Comparison of ENCODE assay signal across 1 cellular context in the genomic region with DNA sequence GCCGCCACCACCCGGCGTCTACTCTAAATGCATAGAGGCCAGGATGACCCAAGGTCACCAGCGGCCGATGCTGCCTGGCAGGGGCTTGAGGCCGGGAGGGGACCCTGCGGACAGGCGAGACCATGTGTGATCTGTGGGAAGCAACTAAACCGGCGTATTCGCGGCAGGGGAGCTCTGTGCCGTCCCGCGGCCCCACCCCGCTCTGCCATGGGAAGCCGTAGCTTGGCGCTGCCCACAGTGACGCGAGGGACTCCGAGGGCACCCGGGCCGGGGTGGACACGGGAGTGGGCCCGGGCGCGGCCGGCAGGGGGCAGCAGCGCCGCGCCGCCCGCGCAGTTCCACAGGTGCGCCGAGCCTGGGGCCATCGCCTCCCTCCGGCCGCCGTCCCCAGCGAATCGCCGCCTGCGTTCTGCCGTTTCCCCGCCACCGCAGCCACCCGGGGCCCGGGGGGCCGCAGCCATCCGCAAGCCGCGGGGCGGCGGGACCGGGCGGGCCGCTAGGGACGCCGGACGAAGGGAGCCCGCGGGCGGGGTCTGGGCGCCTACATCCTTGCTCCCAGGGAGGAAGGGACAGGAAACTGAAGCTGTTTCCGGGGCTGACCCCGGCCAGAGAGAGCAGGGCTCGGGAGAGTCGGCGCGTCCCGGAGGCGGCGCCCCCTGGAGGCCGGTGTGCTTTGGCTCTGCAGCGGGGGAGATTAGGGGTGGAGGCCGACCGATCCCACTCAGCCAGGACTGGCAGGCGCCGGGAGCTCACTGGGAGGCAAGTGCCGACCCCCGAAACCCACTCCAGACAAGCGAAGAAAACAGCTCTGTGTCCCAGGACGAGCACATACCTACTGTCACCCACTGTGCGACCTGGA.
TF ChIP-seq lines count a peak whose summit lies in the region.

No MANE protein-coding gene starts in this region.

TF ChIP-seq in K562, 482 proteins besides CTCF, POLR2A, EP300 and RAD21 (continues in another document):
- TF ChIP-seq CBX2 (IDR thresholded peaks at IDR 0.05; ENCODE audit: insufficient read depth, low read length, poor library complexity, severe bottlenecking) (no peak), IFI16 (CRISPR knock-in tag; IDR thresholded peaks at IDR 0.05) (no peak), ZNF277 (CRISPR knock-in tag; IDR thresholded peaks at IDR 0.05; ENCODE audit: borderline replicate concordance) (no peak), ILK (tag; IDR thresholded peaks at IDR 0.05; ENCODE audit: borderline replicate concordance, low read depth) (no peak), NR1H2 (CRISPR knock-in tag; IDR thresholded peaks at IDR 0.05) (no peak), ZKSCAN8 (CRISPR knock-in tag; IDR thresholded peaks at IDR 0.05) (no peak), ZNF668 (CRISPR knock-in tag; IDR thresholded peaks at IDR 0.05) (no peak), STAT6 (CRISPR knock-in tag; IDR thresholded peaks at IDR 0.05) (no peak), TEAD1 (CRISPR knock-in tag; IDR thresholded peaks at IDR 0.05) (0 out of 4 replicates have a peak, but pooled peaks of 1 of the 2 experiments have one; percentile 39), E2F5 (CRISPR knock-in tag; IDR thresholded peaks at IDR 0.05) (no peak), ZNF384 (IDR thresholded peaks at IDR 0.05; ENCODE audit: low read depth, low read length) (no peak), ZNF174 (CRISPR knock-in tag; IDR thresholded peaks at IDR 0.05) (no peak), DACH1 (IDR thresholded peaks at IDR 0.05; ENCODE audit: partially characterized antibody) (no peak), BRD4 (IDR thresholded peaks at IDR 0.05) (no peak), ZBTB2 (IDR thresholded peaks at IDR 0.05) (peak; percentile 64; the same call in 1 of the 2 replicates), CBX5 (IDR thresholded peaks at IDR 0.05; ENCODE audit: borderline replicate concordance, low read depth) (peak; percentile 57; the same call in 1 of the 2 replicates), PATZ1 (CRISPR knock-in tag; IDR thresholded peaks at IDR 0.05; ENCODE audit: borderline replicate concordance) (no peak), NR4A1 (CRISPR knock-in tag; IDR thresholded peaks at IDR 0.05) (no peak), NR4A1 (tag; IDR thresholded peaks at IDR 0.05) (no peak; the same call in 1 of the 2 replicates), SAFB2 (IDR thresholded peaks at IDR 0.05; ENCODE audit: borderline replicate concordance, low read depth, low read length, severe bottlenecking) (no peak), CREB3L1 (IDR thresholded peaks at IDR 0.05; ENCODE audit: borderline replicate concordance, low read depth) (peak; percentile 78; the same call in 1 of the 2 replicates), PHB (CRISPR knock-in tag; IDR thresholded peaks at IDR 0.05) (no peak), ZNF318 (IDR thresholded peaks at IDR 0.05; ENCODE audit: borderline replicate concordance in 1 of 2, low read depth in 1 of 2) (no peak), ZNF57 (CRISPR knock-in tag; IDR thresholded peaks at IDR 0.05) (no peak)
- TF ChIP-seq, protein P1, sequence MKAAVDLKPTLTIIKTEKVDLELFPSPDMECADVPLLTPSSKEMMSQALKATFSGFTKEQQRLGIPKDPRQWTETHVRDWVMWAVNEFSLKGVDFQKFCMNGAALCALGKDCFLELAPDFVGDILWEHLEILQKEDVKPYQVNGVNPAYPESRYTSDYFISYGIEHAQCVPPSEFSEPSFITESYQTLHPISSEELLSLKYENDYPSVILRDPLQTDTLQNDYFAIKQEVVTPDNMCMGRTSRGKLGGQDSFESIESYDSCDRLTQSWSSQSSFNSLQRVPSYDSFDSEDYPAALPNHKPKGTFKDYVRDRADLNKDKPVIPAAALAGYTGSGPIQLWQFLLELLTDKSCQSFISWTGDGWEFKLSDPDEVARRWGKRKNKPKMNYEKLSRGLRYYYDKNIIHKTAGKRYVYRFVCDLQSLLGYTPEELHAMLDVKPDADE (conservative IDR thresholded peaks at IDR 0.05; ENCODE audit: control insufficient read depth, low read depth, low read length), result peak; percentile 33; the same call in 1 of the 2 replicates
- TF ChIP-seq, protein P2, sequence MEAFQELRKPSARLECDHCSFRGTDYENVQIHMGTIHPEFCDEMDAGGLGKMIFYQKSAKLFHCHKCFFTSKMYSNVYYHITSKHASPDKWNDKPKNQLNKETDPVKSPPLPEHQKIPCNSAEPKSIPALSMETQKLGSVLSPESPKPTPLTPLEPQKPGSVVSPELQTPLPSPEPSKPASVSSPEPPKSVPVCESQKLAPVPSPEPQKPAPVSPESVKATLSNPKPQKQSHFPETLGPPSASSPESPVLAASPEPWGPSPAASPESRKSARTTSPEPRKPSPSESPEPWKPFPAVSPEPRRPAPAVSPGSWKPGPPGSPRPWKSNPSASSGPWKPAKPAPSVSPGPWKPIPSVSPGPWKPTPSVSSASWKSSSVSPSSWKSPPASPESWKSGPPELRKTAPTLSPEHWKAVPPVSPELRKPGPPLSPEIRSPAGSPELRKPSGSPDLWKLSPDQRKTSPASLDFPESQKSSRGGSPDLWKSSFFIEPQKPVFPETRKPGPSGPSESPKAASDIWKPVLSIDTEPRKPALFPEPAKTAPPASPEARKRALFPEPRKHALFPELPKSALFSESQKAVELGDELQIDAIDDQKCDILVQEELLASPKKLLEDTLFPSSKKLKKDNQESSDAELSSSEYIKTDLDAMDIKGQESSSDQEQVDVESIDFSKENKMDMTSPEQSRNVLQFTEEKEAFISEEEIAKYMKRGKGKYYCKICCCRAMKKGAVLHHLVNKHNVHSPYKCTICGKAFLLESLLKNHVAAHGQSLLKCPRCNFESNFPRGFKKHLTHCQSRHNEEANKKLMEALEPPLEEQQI (IDR thresholded peaks at IDR 0.05), result no peak
